1 cellular context compared by ENCODE assay signal in the genomic region with DNA sequence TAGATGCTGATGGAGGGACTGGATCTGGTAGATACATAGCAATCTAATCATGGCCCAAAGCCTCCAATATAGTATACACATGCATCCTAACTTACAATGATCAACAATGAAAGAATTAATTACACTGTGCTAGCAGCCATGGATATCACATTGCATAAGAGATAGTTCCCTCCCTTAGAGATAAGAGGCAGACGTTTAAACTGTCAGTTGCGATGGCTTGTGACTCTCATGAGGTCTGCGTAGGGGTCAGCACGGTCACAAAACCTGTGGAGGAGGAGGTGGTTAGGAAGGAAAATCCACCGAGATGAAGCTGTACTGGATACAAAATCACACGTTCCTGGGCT.
TF ChIP-seq lines count a peak whose summit lies in the region.

No MANE protein-coding gene starts in this region.

TF ChIP-seq in K562, 482 proteins besides CTCF, POLR2A, EP300 and RAD21 (continued from another document and continues in another):
- TF ChIP-seq ZNF253 (CRISPR knock-in tag; conservative IDR thresholded peaks at IDR 0.05) (no peak), TFE3 (CRISPR knock-in tag; IDR thresholded peaks at IDR 0.05) (no peak), FOXA3 (CRISPR knock-in tag; conservative IDR thresholded peaks at IDR 0.05 in 1 of 2, IDR thresholded peaks at IDR 0.05 in 1 of 2) (no peak), CAMTA2 (CRISPR knock-in tag; conservative IDR thresholded peaks at IDR 0.05) (no peak), LCOR (CRISPR knock-in tag; IDR thresholded peaks at IDR 0.05) (no peak), CBFA2T3 (IDR thresholded peaks at IDR 0.05) (peak; percentile 71), SMARCA5 (IDR thresholded peaks at IDR 0.05) (no peak), PTTG1 (tag; IDR thresholded peaks at IDR 0.05; ENCODE audit: low read depth) (no peak), NELFE (IDR thresholded peaks at IDR 0.05; ENCODE audit: insufficient read depth, insufficient read length) (no peak), ARID3A (IDR thresholded peaks at IDR 0.05; ENCODE audit: borderline replicate concordance, low read depth, low read length) (peak; percentile 80; the same call in 1 of the 2 replicates), CSDE1 (IDR thresholded peaks at IDR 0.05) (no peak), CLOCK (CRISPR knock-in tag; IDR thresholded peaks at IDR 0.05; ENCODE audit: borderline replicate concordance) (no peak), ZNF263 (CRISPR knock-in tag; IDR thresholded peaks at IDR 0.05; ENCODE audit: borderline replicate concordance) (peak; percentile 14; the same call in 1 of the 2 replicates), BCL6 (CRISPR knock-in tag; IDR thresholded peaks at IDR 0.05) (no peak), HSF4 (CRISPR knock-in tag; IDR thresholded peaks at IDR 0.05; ENCODE audit: borderline replicate concordance) (no peak), CHCHD3 (CRISPR knock-in tag; IDR thresholded peaks at IDR 0.05) (no peak), PCBP2 (IDR thresholded peaks at IDR 0.05; ENCODE audit: low read depth, low read length, poor library complexity, severe bottlenecking) (no peak), ZNF398 (CRISPR knock-in tag; IDR thresholded peaks at IDR 0.05) (no peak), MGA (IDR thresholded peaks at IDR 0.05) (peak; percentile 66), NR2C2 (CRISPR knock-in tag; IDR thresholded peaks at IDR 0.05) (no peak), NR2C2 (tag; IDR thresholded peaks at IDR 0.05) (no peak; the same call in 1 of the 2 replicates), ZNF644 (tag; IDR thresholded peaks at IDR 0.05; ENCODE audit: low read depth) (no peak), ZNF24 (IDR thresholded peaks at IDR 0.05) (no peak), FOXK1 (CRISPR knock-in tag; IDR thresholded peaks at IDR 0.05; ENCODE audit: borderline replicate concordance) (no peak), ZBTB2 (IDR thresholded peaks at IDR 0.05) (no peak), DEAF1 (CRISPR knock-in tag; IDR thresholded peaks at IDR 0.05) (no peak), HCFC1 (IDR thresholded peaks at IDR 0.05; ENCODE audit: low read depth, low read length) (no peak), KDM1A (IDR thresholded peaks at IDR 0.05) (peak in 1 of 2 experiments; percentile 31; a peak in 2 of 4 replicates), FOXK2 (conservative IDR thresholded peaks at IDR 0.05 in 1 of 2, IDR thresholded peaks at IDR 0.05 in 1 of 2; ENCODE audit: low read depth in 2 of 2) (no peak), SMARCE1 (IDR thresholded peaks at IDR 0.05) (peak; percentile 64; the same call in 1 of the 2 replicates), IRF2 (CRISPR knock-in tag; IDR thresholded peaks at IDR 0.05) (no peak), ZNF431 (CRISPR knock-in tag; IDR thresholded peaks at IDR 0.05) (0 out of 2 replicates have a peak, but pooled peaks have one; percentile 28), LEF1 (IDR thresholded peaks at IDR 0.05) (peak; percentile 43; the same call in 1 of the 2 replicates)
- TF ChIP-seq, protein P1, sequence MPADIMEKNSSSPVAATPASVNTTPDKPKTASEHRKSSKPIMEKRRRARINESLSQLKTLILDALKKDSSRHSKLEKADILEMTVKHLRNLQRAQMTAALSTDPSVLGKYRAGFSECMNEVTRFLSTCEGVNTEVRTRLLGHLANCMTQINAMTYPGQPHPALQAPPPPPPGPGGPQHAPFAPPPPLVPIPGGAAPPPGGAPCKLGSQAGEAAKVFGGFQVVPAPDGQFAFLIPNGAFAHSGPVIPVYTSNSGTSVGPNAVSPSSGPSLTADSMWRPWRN (IDR thresholded peaks at IDR 0.05; ENCODE audit: low read depth) = 0 out of 2 replicates have a peak, but pooled peaks have one; percentile 34
